ENCODE assay signal across 9 cellular contexts in genomic region chr10:129035052-129035805, GRCh38.
DNase-seq lines count a peak whose midpoint lies in the region; ATAC-seq, FAIRE-seq and TF ChIP-seq lines count a peak whose summit lies in the region.
"Had no signal": no experiment of that assay in that cellular context is flagged by ENCODE, and none has a peak within 500 bp of the region (broad histone marks: within the 10 kb centered on the region; RNA-seq: fewer than 3 reads in every experiment).

No MANE protein-coding gene starts in this region.

- ATAC-seq in HG03025 (IDR thresholded peaks at IDR 0.05; ENCODE audit: low FRiP score, unreplicated experiment), result no peak
- no peak for ATAC-seq in Right ventricle myocardium inferior

- no peak for TF ChIP-seq POLR2A in GM12891 (IDR thresholded peaks at IDR 0.05; ENCODE audit: low read depth, low read length)

- intact Hi-C loops in Right ventricle myocardium inferior (cut with DNase I), result loop anchor here (10.0 kb wide), 3 partner anchors 380 to 660 kb away; no protein-coding TSS in a partner anchor

- DNase-seq in RPMI8226 (peak; percentile 67), activated T-cell treated with anti-CD3 and anti-CD28 coated beads for 48 hours (ENCODE audit: low read depth) (peak; percentile 33), kidney glomerular epithelial cell (lab: John Stamatoyannopoulos, UW) (peak; percentile 95), Right ventricle myocardium inferior (ENCODE audit: missing footprints) (no peak), GM12891 (ENCODE audit: insufficient read length, low spot score) (no peak)
- DNase-seq in stimulated activated naive CD4-positive, alpha-beta T cell treated with Interleukin-2 at 50 U/mL for 16 hours (lab: John Stamatoyannopoulos, UW), result peak; percentile 5
- DNase-seq: cerebellar nuclear complex, NCI-H2171 treated with DMSO at 0.1 percent for 48 hours had no signal

- no peak for FAIRE-seq in GM12891 (lab: Jason Lieb, UNC)

TF ChIP-seq in GM12891, 5 proteins besides CTCF, POLR2A, EP300 and RAD21:
- TF ChIP-seq PAX5 (IDR thresholded peaks at IDR 0.05; ENCODE audit: insufficient read depth, low read length, severe bottlenecking), result no peak
- no peak for TF ChIP-seq POU2F2 (IDR thresholded peaks at IDR 0.05; ENCODE audit: low read depth, low read length)
- TF ChIP-seq SPI1 (IDR thresholded peaks at IDR 0.05; ENCODE audit: low read depth, low read length), result no peak
- no peak for TF ChIP-seq TAF1 (IDR thresholded peaks at IDR 0.05; ENCODE audit: low read depth, low read length)
- TF ChIP-seq POLR2AphosphoS5 (IDR thresholded peaks at IDR 0.05; ENCODE audit: low read depth, low read length), result no peak
TF ChIP-seq in GM12891: peak in this region for 0.

Comparison
In these comparisons a context has a peak if more than half of its experiments do, and no peak if none do; other contexts are left out.
1. DNase-seq: peak in RPMI8226 (single experiment), activated T-cell treated with anti-CD3 and anti-CD28 coated beads for 48 hours (single experiment), kidney glomerular epithelial cell (single experiment) and stimulated activated naive CD4-positive, alpha-beta T cell treated with Interleukin-2 at 50 U/mL for 16 hours (single experiment); none in Right ventricle myocardium inferior (single experiment) and GM12891 (single experiment).